14 cellular contexts compared by ENCODE assay signal in genomic region chr6:153059757-153060156, GRCh38. TPM values are rescaled to one million over a fixed set of nuclear protein-coding genes. Genes with fewer than 3 reads are reported as not detected.
DNase-seq lines count a peak whose midpoint lies in the region; ATAC-seq and TF ChIP-seq lines count a peak whose summit lies in the region.
"Had no signal": no experiment of that assay in that cellular context is flagged by ENCODE, and none has a peak within 500 bp of the region (broad histone marks: within the 10 kb centered on the region; RNA-seq: fewer than 3 reads in every experiment).

No MANE protein-coding gene starts in this region.

- H2AFZ ChIP-seq in OCI-LY1 (ENCODE audit: low read length): no peak overlapping the region
- H2AFZ ChIP-seq: hepatocyte had no signal

- no peak overlapping the region for H3K9ac ChIP-seq in OCI-LY1 (ENCODE audit: low read length)

- no peak overlapping the region for H3K4me2 ChIP-seq in OCI-LY1 (ENCODE audit: low read length)
- H3K4me2 ChIP-seq: hepatocyte had no signal

- peak; percentile 11 for DNase-seq in EH (ENCODE audit: low read depth)
- no peak for DNase-seq in fibroblast of villous mesenchyme (ENCODE audit: low read depth)
- DNase-seq in central memory CD4-positive, alpha-beta T cell: no peak
- no peak for DNase-seq in suprapubic skin (ENCODE audit: low spot score in 2 of 2)
- no peak for DNase-seq in vagina (ENCODE audit: extremely low spot score in 2 of 2)
- DNase-seq: activated CD8-positive, alpha-beta memory T cell treated with anti-CD3 and anti-CD28 coated beads for 24 hours; activated naive CD8-positive, alpha-beta T cell treated with anti-CD3 and anti-CD28 coated beads, Interleukin-2, amount 10 ng/mL, durations not matched to agents 7 days and 5 days; NCI-H2107; right cardiac atrium had no signal

- no peak for TF ChIP-seq POLR2A in suprapubic skin (IDR thresholded peaks at IDR 0.05)
- no peak for TF ChIP-seq POLR2A in vagina (IDR thresholded peaks at IDR 0.05)

- 80% methylated on average over 1 of the region's 1 CpG for WGBS in suprapubic skin

- ATAC-seq in GM19463 (IDR thresholded peaks at IDR 0.05; ENCODE audit: unreplicated experiment) (peak; percentile 79), HG03457 (IDR thresholded peaks at IDR 0.05; ENCODE audit: unreplicated experiment) (no peak)
- ATAC-seq: right cardiac atrium had no signal

- no peaks in the 10 kb centered on the region for H3F3A ChIP-seq in OCI-LY1 (ENCODE audit: insufficient read depth, low read length)

- no peak for TF ChIP-seq EP300 in suprapubic skin (IDR thresholded peaks at IDR 0.05)

- no peak overlapping the region for H3K27ac ChIP-seq in OCI-LY1 (ENCODE audit: low read depth, low read length, poor library complexity, severe bottlenecking)
- H3K27ac ChIP-seq in suprapubic skin: no peak overlapping the region
- no peak overlapping the region for H3K27ac ChIP-seq in vagina
- H3K27ac ChIP-seq: hepatocyte, tibial nerve had no signal

- intact Hi-C loops in vagina (cut with DNase I): no loop called here

- H3K36me3 ChIP-seq in OCI-LY1 (ENCODE audit: insufficient read depth, low read length) (no peaks in the 10 kb centered on the region), suprapubic skin (no peaks in the 10 kb centered on the region), vagina (no peaks in the 10 kb centered on the region)
- H3K36me3 ChIP-seq: tibial nerve had no signal

- no peaks in the 10 kb centered on the region for H3K9me2 ChIP-seq in OCI-LY1 (ENCODE audit: low read depth, low read length)

- no peaks in the 10 kb centered on the region for H4K20me1 ChIP-seq in OCI-LY1 (ENCODE audit: insufficient read depth, low read length)

- peak; percentile 5; the same call in 1 of the 2 replicates for TF ChIP-seq CTCF in OCI-LY1 (IDR thresholded peaks at IDR 0.05; ENCODE audit: low read length)
- TF ChIP-seq CTCF in fibroblast of villous mesenchyme (IDR thresholded peaks at IDR 0.05; ENCODE audit: insufficient read depth, low read depth, low read length): peak; percentile 22
- TF ChIP-seq CTCF in suprapubic skin (IDR thresholded peaks at IDR 0.05): no peak
- TF ChIP-seq CTCF in vagina (IDR thresholded peaks at IDR 0.05): no peak

- H3K4me3 ChIP-seq in OCI-LY1 (ENCODE audit: low read depth, low read length, poor library complexity, severe bottlenecking) (no peak overlapping the region), fibroblast of villous mesenchyme (ENCODE audit: low read depth, low read length) (no peak overlapping the region), suprapubic skin (no peak overlapping the region), vagina (no peak overlapping the region)
- H3K4me3 ChIP-seq: hepatocyte, tibial nerve had no signal

- H3K79me2 ChIP-seq in OCI-LY1 (ENCODE audit: insufficient read depth, low read length): no peaks in the 10 kb centered on the region
- H3K79me2 ChIP-seq: hepatocyte had no signal

- H3K4me1 ChIP-seq in OCI-LY1 (ENCODE audit: insufficient read depth, low read length, severe bottlenecking): no peaks in the 10 kb centered on the region
- no peaks in the 10 kb centered on the region for H3K4me1 ChIP-seq in suprapubic skin
- H3K4me1 ChIP-seq in vagina: no peaks in the 10 kb centered on the region
- H3K4me1 ChIP-seq: tibial nerve had no signal

- H3K9me3 ChIP-seq in OCI-LY1 (ENCODE audit: low read length): no peaks in the 10 kb centered on the region
- H3K9me3 ChIP-seq in suprapubic skin: no peaks in the 10 kb centered on the region
- H3K9me3 ChIP-seq in vagina: no peaks in the 10 kb centered on the region

- H3K27me3 ChIP-seq in OCI-LY1 (ENCODE audit: insufficient read depth, low read length) (no peaks in the 10 kb centered on the region), suprapubic skin (no peaks in the 10 kb centered on the region), vagina (no peaks in the 10 kb centered on the region)
- H3K27me3 ChIP-seq: hepatocyte, tibial nerve had no signal

RNA-seq across cellular contexts. Expression of gene MTRF1L, which starts 57.2 kb away (rescaled TPM):
- 19.3 and 28.9 TPM in 2 replicates for total RNA-seq in fibroblast of villous mesenchyme
- total RNA-seq in suprapubic skin: 10 to 100 TPM; 10.7 to 16.5 (median 12.3) TPM
- 8.1 TPM for total RNA-seq in vagina

Comparison
In these comparisons a context has a peak if more than half of its experiments do, and no peak if none do; other contexts are left out.
1. CTCF ChIP-seq: peak in OCI-LY1 (single experiment) and fibroblast of villous mesenchyme (single experiment); none in suprapubic skin (0 of 2) and vagina (0 of 3).